Comparison of ENCODE assay signal across 8 cellular contexts in the genomic region with DNA sequence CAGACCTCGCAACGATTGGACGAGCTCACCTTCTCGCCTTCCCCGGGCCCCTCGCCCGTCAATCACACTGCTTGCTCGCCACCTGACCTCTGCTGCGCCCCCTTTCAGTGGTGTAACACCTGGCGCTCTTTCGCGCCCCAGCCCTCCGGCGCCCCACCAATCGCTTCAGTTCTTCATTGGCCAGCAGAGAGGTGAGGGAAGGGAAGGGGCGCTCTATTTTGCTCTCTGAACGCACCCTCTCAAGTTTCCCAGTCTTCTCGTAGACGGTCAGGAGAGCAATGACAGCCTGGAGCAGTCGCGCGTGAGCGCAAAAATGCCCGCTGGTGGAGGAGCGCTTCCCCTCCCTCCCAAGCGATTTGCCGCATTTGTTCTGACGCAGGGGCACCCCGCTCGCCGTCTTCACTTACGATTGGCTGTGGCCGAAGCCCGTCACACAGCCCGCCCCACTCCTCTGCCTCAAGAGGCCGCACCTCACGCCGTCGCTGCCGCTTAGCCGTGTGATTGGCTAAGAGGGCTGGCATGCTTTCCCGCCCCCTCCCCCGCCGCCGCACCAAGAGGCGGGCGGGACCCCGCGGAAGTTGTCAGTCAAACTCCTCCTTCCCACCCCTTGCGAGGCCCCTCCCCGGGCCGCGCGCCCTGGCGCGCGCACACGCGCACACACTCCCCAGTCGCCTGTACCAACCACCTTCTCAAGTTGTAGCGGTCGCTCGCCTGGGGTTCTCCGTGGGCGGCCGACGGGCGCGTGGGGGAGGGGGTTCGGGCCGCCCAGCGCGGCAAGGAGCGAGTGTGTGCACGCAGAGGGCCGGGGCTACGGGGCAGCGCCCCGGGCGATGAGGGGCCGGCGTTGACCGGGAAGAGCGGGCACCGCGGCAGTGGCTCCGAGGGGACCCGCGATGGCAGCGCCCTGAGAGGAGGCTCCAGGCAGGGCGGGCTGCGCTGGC. TPM values are rescaled to one million over a fixed set of nuclear protein-coding genes. Genes with fewer than 3 reads are reported as not detected.
A peak's percentile ranks its signal among the peaks of the same experiment; 100 is the strongest.
DNase-seq lines count a peak whose midpoint lies in the region; ATAC-seq and TF ChIP-seq lines count a peak whose summit lies in the region.

A gene (plus strand): TSS at position 667 of the 941 bp plus-strand sequence. CDS start 701 bp downstream, outside the sequence.

- H3K4me1 ChIP-seq in esophagus (ENCODE audit: control insufficient read depth in 2 of 2, insufficient read depth in 2 of 2, low read length in 1 of 2) (no peaks in the 10 kb centered on the region), muscle layer of colon (ENCODE audit: insufficient read depth, low read length) (peaks cover 19% of the 10 kb centered on the region)

- ATAC-seq in GM21619 (IDR thresholded peaks at IDR 0.05; ENCODE audit: unreplicated experiment), result peak; percentile 89
- peak; percentile 90 to 91 for ATAC-seq in activated T-cell treated with anti-CD3 and anti-CD28 coated beads, Interleukin-2, amount 50 U/mL, for 4 hours

- peaks cover 40% of the 10 kb centered on the region for H3K4me1 Mint-ChIP-seq in activated T-cell treated with anti-CD3 and anti-CD28 coated beads, Interleukin-2, amount 50 U/mL, for 4 hours (ENCODE audit: low read depth)

- H3K36me3 ChIP-seq in esophagus (ENCODE audit: control insufficient read depth in 2 of 2, insufficient read depth in 2 of 2, low read length in 1 of 2) (no peaks in the 10 kb centered on the region), muscle layer of colon (ENCODE audit: insufficient read depth, low read length) (no peaks in the 10 kb centered on the region)

- no peaks in the 10 kb centered on the region for H3K27me3 ChIP-seq in esophagus (ENCODE audit: control insufficient read depth in 1 of 2, insufficient read depth in 2 of 2, low read length in 2 of 2)
- no peaks in the 10 kb centered on the region for H3K27me3 ChIP-seq in muscle layer of colon (ENCODE audit: control insufficient read depth in 1 of 2, insufficient read depth in 2 of 2, low read length in 2 of 2)

- in situ Hi-C loops in KBM-7 (cut with MboI; ENCODE audit: low pct_unique_long_range_greater_than_20kb, low sequenced_read_pairs), result no loop called here

- peak within 1 kb of the TSS; percentile 98 to 100 for H3K27ac ChIP-seq in esophagus (ENCODE audit: low read depth in 2 of 2, low read length in 1 of 2)
- H3K27ac ChIP-seq in muscle layer of colon (ENCODE audit: low read depth, low read length), result peak within 1 kb of the TSS; percentile 96

- no peaks in the 10 kb centered on the region for H3K27me3 Mint-ChIP-seq in activated T-cell treated with anti-CD3 and anti-CD28 coated beads, Interleukin-2, amount 50 U/mL, for 4 hours (ENCODE audit: low read depth)

- H3K4me3 Mint-ChIP-seq in activated T-cell treated with anti-CD3 and anti-CD28 coated beads, Interleukin-2, amount 50 U/mL, for 4 hours, result peak within 1 kb of the TSS; percentile 100

- 1% methylated on average over 89 to 92 of the region's 92 CpGs for WGBS in esophagus, 2 donors

- H3K36me3 Mint-ChIP-seq in activated T-cell treated with anti-CD3 and anti-CD28 coated beads, Interleukin-2, amount 50 U/mL, for 4 hours (ENCODE audit: insufficient read depth), result no peaks in the 10 kb centered on the region

- H3K9ac ChIP-seq in muscle layer of colon (ENCODE audit: low read length), result peak within 1 kb of the TSS; percentile 83

- DNase-seq in DMS53 (lab: John Stamatoyannopoulos, UW) (peak; percentile 100), KBM-7 (peak; percentile 100)
- peak; percentile 97 for DNase-seq in activated T-cell treated with anti-CD3 and anti-CD28 coated beads, Interleukin-2, amount 50 U/mL, for 4 hours
- peak; percentile 96 to 99 for DNase-seq in stimulated activated CD8-positive, alpha-beta memory T cell treated with anti-CD3 and anti-CD28 coated beads, Interleukin-7, amount 100 ng/mL, for 4 hours (ENCODE audit: low read depth in 2 of 2)

- H3K9me3 ChIP-seq in esophagus (ENCODE audit: control insufficient read depth in 2 of 2, insufficient read depth in 1 of 2, low read depth in 1 of 2, low read length in 1 of 2) (no peaks in the 10 kb centered on the region), muscle layer of colon (ENCODE audit: low read length) (no peaks in the 10 kb centered on the region)

- no peaks in the 10 kb centered on the region for H3K9me3 Mint-ChIP-seq in activated T-cell treated with anti-CD3 and anti-CD28 coated beads, Interleukin-2, amount 50 U/mL, for 4 hours

- H3K4me3 ChIP-seq in esophagus (ENCODE audit: low read depth in 1 of 2, low read length in 2 of 2) (peak within 1 kb of the TSS; percentile 77 to 98), muscle layer of colon (ENCODE audit: low read depth in 1 of 2, low read length in 2 of 2) (peak within 1 kb of the TSS; percentile 94 to 98)

TF ChIP-seq in PFSK-1, 5 proteins besides CTCF, POLR2A, EP300 and RAD21:
- TF ChIP-seq POLR2AphosphoS5 (IDR thresholded peaks at IDR 0.05; ENCODE audit: low read depth, low read length) (peak; percentile 80), SIN3A (IDR thresholded peaks at IDR 0.05; ENCODE audit: borderline replicate concordance, insufficient read depth, low read length) (0 out of 2 replicates have a peak, but pooled peaks have one; percentile 52), FOXP2 (optimal IDR thresholded peaks at IDR 0.05; ENCODE audit: borderline replicate concordance, extremely low read depth, extremely low read length, insufficient read depth) (peak; percentile 57), TAF1 (IDR thresholded peaks at IDR 0.05; ENCODE audit: borderline replicate concordance, insufficient read depth, low read length) (peak; percentile 74; the same call in 1 of the 2 replicates)
- TF ChIP-seq, protein P1, sequence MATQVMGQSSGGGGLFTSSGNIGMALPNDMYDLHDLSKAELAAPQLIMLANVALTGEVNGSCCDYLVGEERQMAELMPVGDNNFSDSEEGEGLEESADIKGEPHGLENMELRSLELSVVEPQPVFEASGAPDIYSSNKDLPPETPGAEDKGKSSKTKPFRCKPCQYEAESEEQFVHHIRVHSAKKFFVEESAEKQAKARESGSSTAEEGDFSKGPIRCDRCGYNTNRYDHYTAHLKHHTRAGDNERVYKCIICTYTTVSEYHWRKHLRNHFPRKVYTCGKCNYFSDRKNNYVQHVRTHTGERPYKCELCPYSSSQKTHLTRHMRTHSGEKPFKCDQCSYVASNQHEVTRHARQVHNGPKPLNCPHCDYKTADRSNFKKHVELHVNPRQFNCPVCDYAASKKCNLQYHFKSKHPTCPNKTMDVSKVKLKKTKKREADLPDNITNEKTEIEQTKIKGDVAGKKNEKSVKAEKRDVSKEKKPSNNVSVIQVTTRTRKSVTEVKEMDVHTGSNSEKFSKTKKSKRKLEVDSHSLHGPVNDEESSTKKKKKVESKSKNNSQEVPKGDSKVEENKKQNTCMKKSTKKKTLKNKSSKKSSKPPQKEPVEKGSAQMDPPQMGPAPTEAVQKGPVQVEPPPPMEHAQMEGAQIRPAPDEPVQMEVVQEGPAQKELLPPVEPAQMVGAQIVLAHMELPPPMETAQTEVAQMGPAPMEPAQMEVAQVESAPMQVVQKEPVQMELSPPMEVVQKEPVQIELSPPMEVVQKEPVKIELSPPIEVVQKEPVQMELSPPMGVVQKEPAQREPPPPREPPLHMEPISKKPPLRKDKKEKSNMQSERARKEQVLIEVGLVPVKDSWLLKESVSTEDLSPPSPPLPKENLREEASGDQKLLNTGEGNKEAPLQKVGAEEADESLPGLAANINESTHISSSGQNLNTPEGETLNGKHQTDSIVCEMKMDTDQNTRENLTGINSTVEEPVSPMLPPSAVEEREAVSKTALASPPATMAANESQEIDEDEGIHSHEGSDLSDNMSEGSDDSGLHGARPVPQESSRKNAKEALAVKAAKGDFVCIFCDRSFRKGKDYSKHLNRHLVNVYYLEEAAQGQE (IDR thresholded peaks at IDR 0.05; ENCODE audit: insufficient read depth in 1 of 2, low read depth in 2 of 2, low read length in 2 of 2), result 0 out of 4 replicates have a peak, but pooled peaks of 1 of the 2 experiments have one; percentile 47

RNA-seq across cellular contexts. Expression of the gene that starts here (rescaled TPM):
- 11.6 TPM for polyA plus RNA-seq in PFSK-1 (2012; ENCODE audit: insufficient read length, low read depth)
- total RNA-seq in activated T-cell treated with anti-CD3 and anti-CD28 coated beads, Interleukin-2, amount 50 U/mL, for 4 hours, result 10 to 100 TPM; 36.2 to 41.4 (median 41.0) TPM
- 10 to 100 TPM; 29.0 to 37.3 TPM for polyA plus RNA-seq in esophagus

Comparison
In these comparisons a context has a peak if more than half of its experiments do, and no peak if none do; other contexts are left out.
1. Peak in every context shown above with its lines: DNase-seq, ATAC-seq, H3K4me3 ChIP-seq and H3K27ac ChIP-seq.